Comparison of ENCODE assay signal across 8 cellular contexts in genomic region chr17:50117202-50118040, GRCh38. TPM values are rescaled to one million over a fixed set of nuclear protein-coding genes. Genes with fewer than 3 reads are reported as not detected.
DNase-seq lines count a peak whose midpoint lies in the region; ATAC-seq and TF ChIP-seq lines count a peak whose summit lies in the region.

No MANE protein-coding gene starts in this region.

- peak; percentile 69 for TF ChIP-seq CTCF in mesothelial cell of epicardium (IDR thresholded peaks at IDR 0.05; ENCODE audit: unreplicated experiment)

- 7 to 8% methylated on average over 64 of the region's 64 CpGs for WGBS in ectodermal cell, 2 experiments

- peak; percentile 89 for ATAC-seq in stimulated activated naive CD8-positive, alpha-beta T cell treated with anti-CD3 and anti-CD28 coated beads, Interleukin-15, amount 100 ng/mL, for 72 hours

- H3K27ac Mint-ChIP-seq in IgD-negative memory B cell = no peak overlapping the region
- no peak overlapping the region for H3K27ac Mint-ChIP-seq in mesothelial cell of epicardium
- H3K27ac Mint-ChIP-seq in stimulated activated naive CD8-positive, alpha-beta T cell treated with anti-CD3 and anti-CD28 coated beads, Interleukin-15, amount 100 ng/mL, for 72 hours = peak overlapping the region; percentile 6 to 87

- H3K27me3 ChIP-seq in ectodermal cell (ENCODE audit: control insufficient read depth, insufficient read depth, low read length, poor library complexity, severe bottlenecking) = peaks cover 36% of the 10 kb centered on the region

- H3K27me3 Mint-ChIP-seq in IgD-negative memory B cell (peaks cover 20% of the 10 kb centered on the region), mesothelial cell of epicardium (ENCODE audit: low read depth) (peaks cover 20% of the 10 kb centered on the region)
- peaks cover 76% of the 10 kb centered on the region for H3K27me3 Mint-ChIP-seq in stimulated activated naive CD8-positive, alpha-beta T cell treated with anti-CD3 and anti-CD28 coated beads, Interleukin-15, amount 100 ng/mL, for 72 hours

- H3K4me1 ChIP-seq in ectodermal cell (ENCODE audit: control insufficient read depth, insufficient read depth, low read length) = peaks cover 23% of the 10 kb centered on the region

- H3K27ac ChIP-seq in ectodermal cell (ENCODE audit: insufficient read depth, low read depth, low read length, poor library complexity, severe bottlenecking) = no peak overlapping the region

- DNase-seq in COLO668 (lab: John Stamatoyannopoulos, UW; ENCODE audit: unreplicated experiment) (peak; percentile 75), mesothelial cell of epicardium (ENCODE audit: low spot score in 2 of 2, unreplicated experiment in 2 of 2) (peak; percentile 69 to 84), NCI-H128 (lab: John Stamatoyannopoulos, UW; ENCODE audit: unreplicated experiment) (no peak), NCI-H524 treated with DMSO at 0.1 percent for 48 hours (lab: John Stamatoyannopoulos, UW) (no peak)
- peak; percentile 52 to 57 for DNase-seq in activated CD4-positive, alpha-beta T cell treated with anti-CD3 and anti-CD28 coated beads, Interleukin-2, amount 50 U/mL, for 4 hours
- peak; percentile 70 to 73 for DNase-seq in stimulated activated naive CD8-positive, alpha-beta T cell treated with anti-CD3 and anti-CD28 coated beads, Interleukin-15, amount 100 ng/mL, for 72 hours

- H3K9me3 ChIP-seq in ectodermal cell (ENCODE audit: control insufficient read depth, low read length) = no peaks in the 10 kb centered on the region

- peak overlapping the region in 3 of 4 donors; percentile 38 to 87 (median 65) for H3K4me3 Mint-ChIP-seq in IgD-negative memory B cell
- H3K4me3 Mint-ChIP-seq in mesothelial cell of epicardium = peak overlapping the region; percentile 24
- H3K4me3 Mint-ChIP-seq in stimulated activated naive CD8-positive, alpha-beta T cell treated with anti-CD3 and anti-CD28 coated beads, Interleukin-15, amount 100 ng/mL, for 72 hours = peak overlapping the region; percentile 79 to 84

- H3K4me1 Mint-ChIP-seq in IgD-negative memory B cell = peaks cover 5 to 10% (median 7%) of the 10 kb centered on the region in 3 donors
- H3K4me1 Mint-ChIP-seq in mesothelial cell of epicardium = peaks cover 10% of the 10 kb centered on the region
- peaks cover 17% of the 10 kb centered on the region for H3K4me1 Mint-ChIP-seq in stimulated activated naive CD8-positive, alpha-beta T cell treated with anti-CD3 and anti-CD28 coated beads, Interleukin-15, amount 100 ng/mL, for 72 hours

- peak overlapping the region; percentile 22 for H3K4me3 ChIP-seq in ectodermal cell (ENCODE audit: insufficient read depth, low read depth, low read length)

- no peaks in the 10 kb centered on the region for H3K36me3 ChIP-seq in ectodermal cell (ENCODE audit: control insufficient read depth, insufficient read depth, low read length)

- H3K9me3 Mint-ChIP-seq in IgD-negative memory B cell (no peaks in the 10 kb centered on the region), mesothelial cell of epicardium (no peaks in the 10 kb centered on the region)
- no peaks in the 10 kb centered on the region for H3K9me3 Mint-ChIP-seq in stimulated activated naive CD8-positive, alpha-beta T cell treated with anti-CD3 and anti-CD28 coated beads, Interleukin-15, amount 100 ng/mL, for 72 hours

- H3K36me3 Mint-ChIP-seq in IgD-negative memory B cell (no peaks in the 10 kb centered on the region), mesothelial cell of epicardium (peaks cover 4% of the 10 kb centered on the region)

RNA-seq across cellular contexts. Expression of gene SAMD14, which starts 12.5 kb away (rescaled TPM):
- polyA plus RNA-seq in IgD-negative memory B cell = 0.15 TPM
- 36.4 TPM for polyA plus RNA-seq in ectodermal cell (2013, experiment 1 of 4)
- polyA plus RNA-seq in ectodermal cell (2013, experiment 2 of 4) = 38.5 TPM
- polyA plus RNA-seq in ectodermal cell (2013, experiment 3 of 4) = 27.5 TPM
- 26.8 TPM for polyA plus RNA-seq in ectodermal cell (2013, experiment 4 of 4)
- 17.3 to 20.0 TPM (median 19.4 TPM) in 3 replicates for total RNA-seq in mesothelial cell of epicardium

RNA-seq across cellular contexts. Expression of gene PDK2, which starts 22.3 kb away (rescaled TPM):
- polyA plus RNA-seq in IgD-negative memory B cell = 38.8 TPM
- polyA plus RNA-seq in ectodermal cell (2013, experiment 1 of 4) = 43.7 TPM
- 41.2 TPM for polyA plus RNA-seq in ectodermal cell (2013, experiment 2 of 4)
- 26.7 TPM for polyA plus RNA-seq in ectodermal cell (2013, experiment 3 of 4)
- polyA plus RNA-seq in ectodermal cell (2013, experiment 4 of 4) = 31.7 TPM
- total RNA-seq in mesothelial cell of epicardium = 44.6 to 46.0 TPM (median 45.4 TPM) in 3 replicates

RNA-seq across cellular contexts. Expression of gene PPP1R9B, which starts 33.1 kb away (rescaled TPM):
- polyA plus RNA-seq in IgD-negative memory B cell = 4.2 TPM
- 30.9 TPM for polyA plus RNA-seq in ectodermal cell (2013, experiment 1 of 4)
- 25.8 TPM for polyA plus RNA-seq in ectodermal cell (2013, experiment 2 of 4)
- polyA plus RNA-seq in ectodermal cell (2013, experiment 3 of 4) = 22.3 TPM
- 24.5 TPM for polyA plus RNA-seq in ectodermal cell (2013, experiment 4 of 4)
- total RNA-seq in mesothelial cell of epicardium = 56.4 to 58.6 TPM (median 56.6 TPM) in 3 replicates

RNA-seq across cellular contexts. Expression of gene SGCA, which starts 48.4 kb away (rescaled TPM):
- polyA plus RNA-seq in IgD-negative memory B cell = 2.9 TPM
- not detected for polyA plus RNA-seq in ectodermal cell (2013, experiment 1 of 4)
- polyA plus RNA-seq in ectodermal cell (2013, experiment 2 of 4) = 1.8 TPM
- polyA plus RNA-seq in ectodermal cell (2013, experiment 3 of 4) = 0.96 TPM
- polyA plus RNA-seq in ectodermal cell (2013, experiment 4 of 4) = 1.3 TPM
- not detected in 3 replicates for total RNA-seq in mesothelial cell of epicardium

Comparison
In these comparisons a context has a peak if more than half of its experiments do, and no peak if none do; other contexts are left out.
1. DNase-seq: peak in COLO668 (single experiment), activated CD4-positive, alpha-beta T cell treated with anti-CD3 and anti-CD28 coated beads, Interleukin-2, amount 50 U/mL, for 4 hours (2 of 2), mesothelial cell of epicardium (2 of 2) and stimulated activated naive CD8-positive, alpha-beta T cell treated with anti-CD3 and anti-CD28 coated beads, Interleukin-15, amount 100 ng/mL, for 72 hours (2 of 2); none in NCI-H128 (single experiment) and NCI-H524 treated with DMSO at 0.1 percent for 48 hours (single experiment).
2. H3K27ac Mint-ChIP-seq: peak in stimulated activated naive CD8-positive, alpha-beta T cell treated with anti-CD3 and anti-CD28 coated beads, Interleukin-15, amount 100 ng/mL, for 72 hours (2 of 2); none in IgD-negative memory B cell (0 of 3) and mesothelial cell of epicardium (single experiment).
3. H3K4me3 Mint-ChIP-seq: peak in every context shown above with its lines; median percentile 82 in stimulated activated naive CD8-positive, alpha-beta T cell treated with anti-CD3 and anti-CD28 coated beads, Interleukin-15, amount 100 ng/mL, for 72 hours; 65 in IgD-negative memory B cell; 24 in mesothelial cell of epicardium.